26 cellular contexts compared by ENCODE assay signal in the genomic region with DNA sequence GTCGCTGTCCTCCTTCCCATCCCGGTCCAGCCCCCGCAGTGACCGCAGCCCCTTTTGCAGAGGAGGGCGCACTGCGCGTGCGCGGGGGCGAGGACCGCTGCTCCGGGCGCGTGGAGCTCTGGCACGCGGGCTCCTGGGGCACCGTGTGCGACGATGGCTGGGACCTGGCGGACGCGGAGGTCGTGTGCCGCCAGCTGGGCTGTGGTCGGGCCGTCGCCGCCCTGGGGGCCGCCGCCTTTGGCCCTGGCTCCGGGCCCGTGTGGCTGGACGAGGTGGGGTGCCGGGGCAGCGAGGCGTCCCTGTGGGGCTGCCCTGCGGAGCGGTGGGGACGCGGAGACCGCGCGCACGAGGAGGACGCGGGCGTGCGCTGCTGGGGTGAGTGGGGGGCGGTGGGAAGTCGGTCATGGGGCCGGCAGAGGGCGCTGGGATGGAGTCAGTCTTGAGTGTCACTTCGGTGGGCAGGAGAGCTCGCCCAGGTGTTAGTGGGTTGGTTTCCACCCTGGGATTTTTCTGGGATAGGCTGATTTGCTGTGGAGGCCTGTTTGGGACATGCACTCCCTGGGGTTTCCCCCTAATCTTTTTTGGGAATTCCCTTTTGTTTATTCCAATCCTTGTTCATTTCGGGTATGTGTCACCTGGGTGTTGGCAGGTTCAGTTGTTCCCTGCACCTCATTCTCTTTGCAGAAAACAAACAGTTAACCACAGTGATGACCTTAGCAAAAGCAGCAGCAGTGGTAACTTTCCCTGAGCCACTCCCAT. TPM values are rescaled to one million over a fixed set of nuclear protein-coding genes. Genes with fewer than 3 reads are reported as not detected.
DNase-seq lines count a peak whose midpoint lies in the region; ATAC-seq and TF ChIP-seq lines count a peak whose summit lies in the region.
"Had no signal": no experiment of that assay in that cellular context is flagged by ENCODE, and none has a peak within 500 bp of the region (broad histone marks: within the 10 kb centered on the region; RNA-seq: fewer than 3 reads in every experiment).

No MANE protein-coding gene starts in this region.

- no peak overlapping the region for H3K4me3 ChIP-seq in H7 (ENCODE audit: insufficient read depth, low read depth, low read length)
- no peak overlapping the region for H3K4me3 ChIP-seq in esophagus muscularis mucosa
- H3K4me3 ChIP-seq: cardiac muscle cell, esophagus squamous epithelium, transverse colon had no signal

- no peak for TF ChIP-seq CTCF in esophagus muscularis mucosa (IDR thresholded peaks at IDR 0.05)

- no peaks in the 10 kb centered on the region for H3K36me3 ChIP-seq in H7 (replicated peaks; ENCODE audit: control insufficient read depth, insufficient read depth, low read length)
- peaks cover 0 to 35% (median 10%) of the 10 kb centered on the region in 4 donors for H3K36me3 ChIP-seq in esophagus muscularis mucosa
- H3K36me3 ChIP-seq: cardiac muscle cell, transverse colon had no signal

- WGBS in esophagus muscularis mucosa = 18% methylated on average over 33 of the region's 55 CpGs

- DNase-seq in GM03348 (ENCODE audit: low spot score) (peak; percentile 7), H7 (peak; percentile 46), esophagus muscularis mucosa (ENCODE audit: extremely low spot score) (peak; percentile 57), posterior vena cava (ENCODE audit: low spot score) (peak; percentile 72), NCI-H1436 (lab: John Stamatoyannopoulos, UW) (no peak), NCI-H2227 treated with DMSO at 0.1 percent for 48 hours (lab: John Stamatoyannopoulos, UW) (no peak)
- DNase-seq: activated naive CD4-positive, alpha-beta T cell treated with anti-CD3 and anti-CD28 coated beads, Interleukin-2, amount 10 ng/mL, durations not matched to agents 7 days and 5 days; amygdala; cortex of kidney; DMS79 treated with DMSO at 0.1 percent for 48 hours; esophagus squamous epithelium; GF-D8; left cardiac atrium; mesendoderm; MM.1S; NCI-H1417 treated with DMSO at 0.1 percent for 48 hours; NCI-H2107; NCI-H446; NCI-H82; transverse colon had no signal

- no peak overlapping the region for H3K27ac ChIP-seq in esophagus muscularis mucosa (replicated peaks in 1 of 4)
- H3K27ac ChIP-seq: C4-2B, cardiac muscle cell, esophagus squamous epithelium, KMS-11, RWPE1, transverse colon had no signal

- H3K27me3 ChIP-seq in H7 (ENCODE audit: control insufficient read depth, insufficient read depth, low read length) = no peaks in the 10 kb centered on the region
- H3K27me3 ChIP-seq in esophagus muscularis mucosa = no peaks in the 10 kb centered on the region
- H3K27me3 ChIP-seq: cardiac muscle cell, transverse colon had no signal

- H3K9me3 ChIP-seq in esophagus muscularis mucosa = no peaks in the 10 kb centered on the region
- H3K9me3 ChIP-seq: esophagus squamous epithelium, transverse colon had no signal

- intact Hi-C loops in esophagus muscularis mucosa (cut with DNase I) = no loop called here
- intact Hi-C loops in posterior vena cava (cut with DNase I) = no loop called here

- no peak for TF ChIP-seq POLR2A in esophagus muscularis mucosa (IDR thresholded peaks at IDR 0.05; ENCODE audit: low read depth)

- no peak for ATAC-seq in HG03039 (IDR thresholded peaks at IDR 0.05; ENCODE audit: unreplicated experiment)
- ATAC-seq: left cardiac atrium had no signal

- H3K4me1 ChIP-seq in esophagus muscularis mucosa = no peaks in the 10 kb centered on the region
- H3K4me1 ChIP-seq: esophagus squamous epithelium, transverse colon had no signal

- TF ChIP-seq EP300 in esophagus muscularis mucosa (IDR thresholded peaks at IDR 0.05) = no peak

RNA-seq across cellular contexts. Expression of gene SCART1, which starts 11.6 kb away (rescaled TPM):
- 0.03 and 0.44 TPM in 2 replicates for total RNA-seq in H7 (2014; rRNA removed; shearing (Covaris generic))
- 1 to 10 TPM in 3 of 4 donors, under 1 TPM in 1; 0.65 to 1.7 (median 1.4) TPM for total RNA-seq in esophagus muscularis mucosa
- 1 to 10 TPM; 2.9 to 3.4 TPM for total RNA-seq in posterior vena cava

RNA-seq across cellular contexts. Expression of gene SPRN, which starts 40.9 kb away (rescaled TPM):
- total RNA-seq in H7 (2014; rRNA removed; shearing (Covaris generic)) = 0.18 TPM in 1 of 2 replicates, not detected in the other
- under 1 TPM in 2 of 4 donors, not detected in 2; 0.34 to 0.71 TPM for total RNA-seq in esophagus muscularis mucosa
- under 1 TPM; 0.14 to 0.19 TPM for total RNA-seq in posterior vena cava
- total RNA-seq: esophagus squamous epithelium, left cardiac atrium, OCI-LY7, transverse colon had no signal

Comparison
In these comparisons a context has a peak if more than half of its experiments do, and no peak if none do; other contexts are left out.
1. DNase-seq: peak in GM03348 (single experiment), H7 (single experiment), esophagus muscularis mucosa (single experiment) and posterior vena cava (single experiment); none in NCI-H1436 (single experiment) and NCI-H2227 treated with DMSO at 0.1 percent for 48 hours (single experiment).